Comparison of ENCODE assay signal across 13 cellular contexts in the genomic region with DNA sequence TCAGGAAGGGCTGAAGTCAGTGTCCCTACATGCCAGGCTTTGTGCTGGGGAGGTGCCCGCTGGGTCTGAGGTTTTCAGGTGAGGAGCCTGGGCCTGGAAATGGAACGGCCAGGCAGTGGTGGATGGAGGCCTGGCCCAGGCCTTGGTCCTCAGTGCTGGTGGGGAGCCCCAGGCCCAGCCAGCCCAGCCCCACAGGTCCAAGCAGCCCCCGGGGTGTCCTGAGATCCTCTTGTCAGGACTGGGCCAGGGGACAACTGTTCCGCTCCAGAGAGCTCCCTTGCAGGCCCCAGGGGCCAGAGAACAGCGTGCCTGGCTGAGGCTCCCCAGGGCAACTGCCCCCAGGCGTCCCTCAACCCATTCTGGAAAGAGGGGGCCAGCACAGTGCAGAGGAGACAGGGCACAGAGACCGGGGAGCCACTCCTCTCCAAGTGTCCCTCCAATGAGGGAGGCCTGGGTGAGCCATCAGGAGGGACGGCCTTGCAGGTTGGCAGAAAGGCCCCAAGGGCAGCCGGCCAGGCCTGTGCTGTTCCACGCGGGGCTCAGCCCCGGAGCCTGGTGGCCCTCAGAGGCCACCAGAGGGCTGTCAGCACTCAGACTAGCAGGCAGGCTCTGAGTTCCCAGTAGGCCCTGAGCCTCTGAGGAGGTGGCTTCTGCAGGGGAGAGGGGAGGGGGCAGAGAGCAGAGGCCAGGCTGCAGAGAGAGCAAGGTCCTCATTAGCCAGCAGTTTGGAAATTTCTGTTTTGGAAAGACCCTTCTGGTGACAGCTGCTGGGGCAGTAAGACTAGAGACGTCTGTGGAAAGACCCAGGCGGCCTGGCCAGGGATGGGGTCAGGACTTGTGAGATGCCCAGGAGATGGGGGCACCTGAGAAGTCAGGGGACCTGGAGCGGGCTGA. TPM values are rescaled to one million over a fixed set of nuclear protein-coding genes. Genes with fewer than 3 reads are reported as not detected.
DNase-seq lines count a peak whose midpoint lies in the region; ATAC-seq and TF ChIP-seq lines count a peak whose summit lies in the region.
"Had no signal": no experiment of that assay in that cellular context is flagged by ENCODE, and none has a peak within 500 bp of the region (broad histone marks: within the 10 kb centered on the region; RNA-seq: fewer than 3 reads in every experiment).

No MANE protein-coding gene starts in this region.

- no peaks in the 10 kb centered on the region for H3K9me3 ChIP-seq in right atrium auricular region
- H3K9me3 ChIP-seq in thyroid gland: no peaks in the 10 kb centered on the region
- peaks cover 3% of the 10 kb centered on the region; the same call in 1 of the 2 replicates for H3K9me3 ChIP-seq in SJCRH30 (replicated peaks)
- H3K9me3 ChIP-seq: gastrocnemius medialis had no signal

- TF ChIP-seq CTCF in right atrium auricular region (IDR thresholded peaks at IDR 0.05) (no peak), thyroid gland (IDR thresholded peaks at IDR 0.05) (peak in 1 of 6 experiments; percentile 5)

- 76 to 87% methylated on average over 6 of the region's 15 CpGs for WGBS in thyroid gland, 2 donors

- ATAC-seq in Right ventricle myocardium inferior: peak; percentile 78
- no peak for ATAC-seq in HG02678 (IDR thresholded peaks at IDR 0.05; ENCODE audit: unreplicated experiment)
- ATAC-seq: gastrocnemius medialis had no signal

- no peaks in the 10 kb centered on the region for H3K27me3 ChIP-seq in right atrium auricular region
- H3K27me3 ChIP-seq in layer of hippocampus (ENCODE audit: control insufficient read depth, insufficient read depth, low read length): peaks cover 2% of the 10 kb centered on the region
- H3K27me3 ChIP-seq in thyroid gland: no peaks in the 10 kb centered on the region
- no peaks in the 10 kb centered on the region for H3K27me3 ChIP-seq in SJCRH30

- no peak for TF ChIP-seq POLR2A in thyroid gland (IDR thresholded peaks at IDR 0.05)

- peak; percentile 75 for DNase-seq in Right ventricle myocardium inferior (ENCODE audit: missing footprints)
- no peak for DNase-seq in right atrium auricular region (ENCODE audit: low spot score)
- peak; percentile 30 for DNase-seq in cerebellum (ENCODE audit: low spot score)
- peak; percentile 38 to 47 for DNase-seq in thyroid gland
- DNase-seq in SJCRH30: no peak
- no peak for DNase-seq in Kasumi-1 (lab: John Stamatoyannopoulos, UW)
- DNase-seq: activated CD4-positive, alpha-beta T cell treated with anti-CD3 and anti-CD28 coated beads for 48 hours; activated T-cell treated with anti-CD3 and anti-CD28 coated beads for 4 hours; COR-L47; NCI-H1092 had no signal

- H3K27ac ChIP-seq in right atrium auricular region: no peak overlapping the region
- peak overlapping the region; percentile 38 for H3K27ac ChIP-seq in layer of hippocampus (ENCODE audit: low read depth, low read length)
- H3K27ac ChIP-seq in thyroid gland: no peak overlapping the region
- H3K27ac ChIP-seq in SJCRH30: no peak overlapping the region
- H3K27ac ChIP-seq: gastrocnemius medialis had no signal

- H3K4me3 ChIP-seq in right atrium auricular region (no peak overlapping the region), thyroid gland (replicated peaks in 1 of 3) (no peak overlapping the region), SJCRH30 (no peak overlapping the region)
- H3K4me3 ChIP-seq: gastrocnemius medialis had no signal

- intact Hi-C loops in Right ventricle myocardium inferior (cut with DNase I): no loop called here
- intact Hi-C loops in thyroid gland (cut with DNase I): no loop called here

- H3K4me1 ChIP-seq in right atrium auricular region: no peaks in the 10 kb centered on the region
- peaks cover 12 to 27% of the 10 kb centered on the region in 2 donors for H3K4me1 ChIP-seq in thyroid gland
- H3K4me1 ChIP-seq in SJCRH30: no peaks in the 10 kb centered on the region
- H3K4me1 ChIP-seq: gastrocnemius medialis had no signal

- no peaks in the 10 kb centered on the region for H3K36me3 ChIP-seq in right atrium auricular region
- H3K36me3 ChIP-seq in thyroid gland: no peaks in the 10 kb centered on the region
- no peaks in the 10 kb centered on the region for H3K36me3 ChIP-seq in SJCRH30
- H3K36me3 ChIP-seq: gastrocnemius medialis had no signal

RNA-seq across cellular contexts. Expression of gene SNED1, which starts 29.4 kb away (rescaled TPM):
- total RNA-seq in Right ventricle myocardium inferior: 6.7 TPM
- 10 to 100 TPM in 1 of 2 donors, 1 to 10 TPM in 1; 9.9 to 16.4 TPM for total RNA-seq in right atrium auricular region
- 12.0 TPM for total RNA-seq in cerebellum
- total RNA-seq in thyroid gland: 100 to 1,000 TPM in 1 of 4 donors, 10 to 100 TPM in 3; 47.7 to 122 (median 68.7) TPM
- 22.3 and 28.4 TPM in 2 replicates for total RNA-seq in SJCRH30 (2014; rRNA removed; shearing (Covaris generic))

Comparison
In these comparisons a context has a peak if more than half of its experiments do, and no peak if none do; other contexts are left out.
1. DNase-seq: peak in Right ventricle myocardium inferior (single experiment), cerebellum (single experiment) and thyroid gland (2 of 2); none in right atrium auricular region (single experiment), SJCRH30 (0 of 2) and Kasumi-1 (0 of 2).